ENCODE assay signal across 8 cellular contexts in the genomic region with DNA sequence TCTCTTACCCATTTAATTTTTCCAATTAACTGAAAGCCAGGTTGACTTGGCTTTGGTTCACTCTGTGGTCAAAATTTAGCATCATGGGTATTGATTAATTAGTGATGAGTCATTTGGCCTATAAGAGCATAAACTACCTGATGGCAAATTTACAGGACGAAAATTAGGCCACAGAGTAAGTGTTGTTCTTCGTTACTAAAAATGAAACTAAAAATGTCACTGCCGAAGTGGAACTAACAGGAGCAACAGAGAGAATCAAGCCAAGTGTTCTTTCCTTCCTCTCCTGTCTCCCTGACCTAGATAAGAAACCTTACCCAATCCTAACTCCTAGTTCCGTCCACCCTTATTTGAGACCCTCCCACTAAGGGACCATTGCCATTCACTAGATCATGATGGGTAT.
DNase-seq lines count a peak whose midpoint lies in the region; ATAC-seq and TF ChIP-seq lines count a peak whose summit lies in the region.

No MANE protein-coding gene starts in this region.

- no peak overlapping the region for H3K9ac ChIP-seq in DND-41 (ENCODE audit: low read depth, low read length)

- H2AFZ ChIP-seq in DND-41 (ENCODE audit: low read depth, low read length): peak overlapping the region; percentile 64

- H3K4me3 ChIP-seq in DND-41 (ENCODE audit: low read depth in 1 of 2, low read length in 2 of 2) (peak overlapping the region in 1 of 2 experiments; percentile 39; a peak in 1 of 4 replicates), muscle layer of duodenum (ENCODE audit: low read depth in 1 of 2, low read length in 2 of 2) (peak overlapping the region; percentile 36 to 55), tibial nerve (peak overlapping the region in 1 of 4 donors; percentile 30)

- H3K36me3 Mint-ChIP-seq in activated naive CD8-positive, alpha-beta T cell treated with anti-CD3 and anti-CD28 coated beads, Interleukin-2, amount 50 U/mL, for 24 hours (ENCODE audit: low read depth): no peaks in the 10 kb centered on the region

- intact Hi-C loops in posterior cingulate gyrus (cut with DNase I): no loop called here

- peak overlapping the region; percentile 39 for H3K4me3 Mint-ChIP-seq in activated naive CD8-positive, alpha-beta T cell treated with anti-CD3 and anti-CD28 coated beads, Interleukin-2, amount 50 U/mL, for 24 hours

- no peak for TF ChIP-seq CTCF in DND-41 (IDR thresholded peaks at IDR 0.05; ENCODE audit: borderline replicate concordance, extremely low read depth, low read length, poor library complexity, severe bottlenecking)
- no peak for TF ChIP-seq CTCF in tibial nerve (IDR thresholded peaks at IDR 0.05)

- no peak for TF ChIP-seq POLR2A in tibial nerve (IDR thresholded peaks at IDR 0.05)

- H3K27me3 Mint-ChIP-seq in activated naive CD8-positive, alpha-beta T cell treated with anti-CD3 and anti-CD28 coated beads, Interleukin-2, amount 50 U/mL, for 24 hours: no peaks in the 10 kb centered on the region

- H4K20me1 ChIP-seq in DND-41 (ENCODE audit: insufficient read depth, low read length): no peaks in the 10 kb centered on the region

- peak overlapping the region; percentile 52 for H3K4me2 ChIP-seq in DND-41 (ENCODE audit: insufficient read depth, low read length)

- peak overlapping the region; percentile 44 for H3K27ac Mint-ChIP-seq in activated naive CD8-positive, alpha-beta T cell treated with anti-CD3 and anti-CD28 coated beads, Interleukin-2, amount 50 U/mL, for 24 hours

- H3K4me1 ChIP-seq in DND-41 (ENCODE audit: insufficient read depth, low read length) (no peaks in the 10 kb centered on the region), muscle layer of duodenum (ENCODE audit: control insufficient read depth in 1 of 2, insufficient read depth in 2 of 2, low read length in 2 of 2) (peaks cover 0 to 8% of the 10 kb centered on the region in 2 donors), tibial nerve (no peaks in the 10 kb centered on the region)

- no peaks in the 10 kb centered on the region for H3K79me2 ChIP-seq in DND-41 (ENCODE audit: insufficient read depth, low read length)

- H3K27ac ChIP-seq in DND-41 (ENCODE audit: low read length): no peak overlapping the region
- peak overlapping the region; percentile 25 for H3K27ac ChIP-seq in muscle layer of duodenum (ENCODE audit: low read length)
- H3K27ac ChIP-seq in tibial nerve: no peak overlapping the region

- no peaks in the 10 kb centered on the region for H3K36me3 ChIP-seq in DND-41 (ENCODE audit: insufficient read depth, low read length)
- no peaks in the 10 kb centered on the region for H3K36me3 ChIP-seq in muscle layer of duodenum (ENCODE audit: control insufficient read depth in 1 of 2, insufficient read depth in 2 of 2, low read length in 2 of 2)
- H3K36me3 ChIP-seq in tibial nerve: no peaks in the 10 kb centered on the region

- H3K27me3 ChIP-seq in DND-41 (ENCODE audit: insufficient read depth, low read length, poor library complexity) (no peaks in the 10 kb centered on the region), muscle layer of duodenum (ENCODE audit: low read depth, low read length) (no peaks in the 10 kb centered on the region), tibial nerve (no peaks in the 10 kb centered on the region)

- 62 to 63% methylated on average over 4 of the region's 4 CpGs for WGBS in tibial nerve, 2 donors

- H3K9me3 ChIP-seq in DND-41 (ENCODE audit: insufficient read depth, low read length, severe bottlenecking): no peaks in the 10 kb centered on the region
- H3K9me3 ChIP-seq in muscle layer of duodenum (ENCODE audit: control insufficient read depth in 1 of 2, low read length in 2 of 2): no peaks in the 10 kb centered on the region
- no peaks in the 10 kb centered on the region for H3K9me3 ChIP-seq in tibial nerve

- peak; percentile 37; the same call in 1 of the 3 replicates for ATAC-seq in DND-41 (ENCODE audit: insufficient read depth, low read depth)
- ATAC-seq in GM21360 (IDR thresholded peaks at IDR 0.05; ENCODE audit: unreplicated experiment): peak; percentile 81
- ATAC-seq in HG03565 (IDR thresholded peaks at IDR 0.05; ENCODE audit: unreplicated experiment): peak; percentile 90
- peak; percentile 52 for ATAC-seq in activated naive CD8-positive, alpha-beta T cell treated with anti-CD3 and anti-CD28 coated beads, Interleukin-2, amount 50 U/mL, for 24 hours

- H3K9me3 Mint-ChIP-seq in activated naive CD8-positive, alpha-beta T cell treated with anti-CD3 and anti-CD28 coated beads, Interleukin-2, amount 50 U/mL, for 24 hours: no peaks in the 10 kb centered on the region

- peaks cover 23% of the 10 kb centered on the region for H3K4me1 Mint-ChIP-seq in activated naive CD8-positive, alpha-beta T cell treated with anti-CD3 and anti-CD28 coated beads, Interleukin-2, amount 50 U/mL, for 24 hours

- no peak for TF ChIP-seq EP300 in tibial nerve (IDR thresholded peaks at IDR 0.05)

- DNase-seq in DND-41 (no peak), tibial nerve (ENCODE audit: low spot score in 2 of 2) (no peak), posterior cingulate gyrus (no peak)
- DNase-seq in activated naive CD8-positive, alpha-beta T cell treated with anti-CD3 and anti-CD28 coated beads, Interleukin-2, amount 50 U/mL, for 24 hours: no peak
- no peak for DNase-seq in stimulated activated CD4-positive, alpha-beta T cell treated with anti-CD3 and anti-CD28 coated beads, Interleukin-12 subunit alpha, Interleukin-12 subunit beta, amount 100 ng/mL, for 4 hours

Comparison
In these comparisons a context has a peak if more than half of its experiments do, and no peak if none do; other contexts are left out.
1. ATAC-seq: peak in every context shown above with its lines; median percentile 90 in HG03565; 81 in GM21360; 52 in activated naive CD8-positive, alpha-beta T cell treated with anti-CD3 and anti-CD28 coated beads, Interleukin-2, amount 50 U/mL, for 24 hours; 37 in DND-41.